In the genomic region with DNA sequence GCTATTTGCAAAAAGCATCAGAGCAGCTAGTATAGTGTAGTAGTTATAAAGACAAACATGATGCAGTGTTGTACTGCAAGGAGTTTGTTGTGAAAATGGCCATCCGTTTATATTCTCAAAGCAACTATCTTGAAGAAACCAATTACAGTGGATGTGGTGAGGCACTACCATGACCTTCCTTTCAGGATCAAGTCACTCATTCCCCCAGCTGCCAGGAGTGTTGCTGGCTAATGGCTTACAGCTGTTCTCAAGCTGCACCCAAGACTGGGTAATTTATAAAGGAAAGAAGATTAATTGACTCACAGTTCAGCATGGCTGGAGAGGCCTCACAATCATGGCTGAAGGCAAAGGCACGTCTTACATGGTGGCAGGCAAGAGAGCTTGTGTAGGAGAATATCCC, we compare ENCODE assay signal across 26 cellular contexts. TPM values are rescaled to one million over a fixed set of nuclear protein-coding genes. Genes with fewer than 3 reads are reported as not detected.
"Had no signal": no experiment of that assay in that cellular context is flagged by ENCODE, and none has a peak within 500 bp of the region (broad histone marks: within the 10 kb centered on the region; RNA-seq: fewer than 3 reads in every experiment).

No MANE protein-coding gene starts in this region.

- H3K4me3 ChIP-seq: esophagus squamous epithelium, lung, tibial artery had no signal

- H3K36me3 ChIP-seq: esophagus squamous epithelium, tibial artery had no signal

- FAIRE-seq: endothelial cell of umbilical vein, frontal cortex, keratinocyte, urothelium cell line had no signal

- H3K27ac ChIP-seq: esophagus squamous epithelium, tibial artery had no signal

- ATAC-seq: left lobe of liver, WTC11 had no signal

- H3K27me3 ChIP-seq: esophagus squamous epithelium, tibial artery had no signal

- H3K4me1 ChIP-seq: tibial artery had no signal

- H3K9me3 ChIP-seq: esophagus squamous epithelium, tibial artery had no signal

- DNase-seq: activated CD4-positive, alpha-beta memory T cell treated with anti-CD3 and anti-CD28 coated beads for 36 hours; activated CD4-positive, alpha-beta T cell treated with anti-CD3 and anti-CD28 coated beads for 4 hours; activated T-cell treated with anti-CD3 and anti-CD28 coated beads for 4 hours; amniotic stem cell; dermis blood vessel endothelial cell; effector memory CD4-positive, alpha-beta T cell; esophagus squamous epithelium; head of caudate nucleus; midbrain; stimulated activated CD4-positive, alpha-beta T cell treated with anti-CD3 and anti-CD28 coated beads, Interleukin-2, amount 100 ng/mL, for 24 hours; stimulated activated naive CD4-positive, alpha-beta T cell treated with Interleukin-2 at 50 U/mL for 16 hours; tibial artery had no signal

RNA-seq across cellular contexts. Expression of gene ADGRF4, which starts 29.0 kb away (rescaled TPM):
- total RNA-seq: activated CD4-positive, alpha-beta memory T cell treated with anti-CD3 and anti-CD28 coated beads for 36 hours; activated T-helper 1 cell treated with anti-CD3 and anti-CD28 coated beads, Interleukin-12 subunit alpha, Interleukin-12 subunit beta, Interleukin-2, Interleukin-4 antibody, amounts not matched to agents 30 ng/mL and 10 ng/mL and 1 ng/mL, durations not matched to agents 14 hours and 24 hours and 36 hours; cardiac septum; endothelial cell of umbilical vein; frontal cortex; left lobe of liver; skeletal muscle tissue; WTC11 had no signal
- polyA plus RNA-seq: endothelial cell of umbilical vein, neural cell had no signal

RNA-seq across cellular contexts. Expression of gene OPN5, which starts 54.4 kb away (rescaled TPM):
- total RNA-seq: activated CD4-positive, alpha-beta memory T cell treated with anti-CD3 and anti-CD28 coated beads for 36 hours; activated T-helper 1 cell treated with anti-CD3 and anti-CD28 coated beads, Interleukin-12 subunit alpha, Interleukin-12 subunit beta, Interleukin-2, Interleukin-4 antibody, amounts not matched to agents 30 ng/mL and 10 ng/mL and 1 ng/mL, durations not matched to agents 14 hours and 24 hours and 36 hours; cardiac septum; dermis blood vessel endothelial cell; endothelial cell of umbilical vein; esophagus squamous epithelium; frontal cortex; left lobe of liver; omental fat pad; posterior vena cava; skeletal muscle tissue; subcutaneous adipose tissue; WTC11 had no signal
- polyA plus RNA-seq: endothelial cell of umbilical vein, keratinocyte, lung had no signal
